ENCODE assay signal across 13 cellular contexts in genomic region chr11:12125609-12126149, GRCh38. TPM values are rescaled to one million over a fixed set of nuclear protein-coding genes. Genes with fewer than 3 reads are reported as not detected.
DNase-seq lines count a peak whose midpoint lies in the region; ATAC-seq, FAIRE-seq and TF ChIP-seq lines count a peak whose summit lies in the region.
"Had no signal": no experiment of that assay in that cellular context is flagged by ENCODE, and none has a peak within 500 bp of the region (broad histone marks: within the 10 kb centered on the region; RNA-seq: fewer than 3 reads in every experiment).

No MANE protein-coding gene starts in this region.

- H3K27ac ChIP-seq in endothelial cell of umbilical vein (ENCODE audit: insufficient read depth, low read depth, low read length) (peak overlapping the region; percentile 63), neutrophil (peak overlapping the region; percentile 89)

- H3K36me3 ChIP-seq in endothelial cell of umbilical vein (ENCODE audit: control insufficient read depth in 2 of 2, extremely low read depth in 1 of 2, insufficient read depth in 2 of 2, low read length in 2 of 2) (no peaks in the 10 kb centered on the region), neutrophil (no peaks in the 10 kb centered on the region)

- dilution Hi-C loops in endothelial cell of umbilical vein (cut with MboI; ENCODE audit: extremely low pct_ligation_motif_present, low sequenced_read_pairs) = no loop called here

- FAIRE-seq in endothelial cell of umbilical vein (lab: Jason Lieb, UNC) = peak; percentile 12

- CTCF ChIA-PET in endothelial cell of umbilical vein (lab: Charles Lee) = interaction anchor here (2.0 to 5.5 kb wide), 3 partner anchors 39 to 111 kb away, joined by 6 to 33 read pairs (median 13); no protein-coding TSS in a partner anchor

- ATAC-seq in HG03280 (IDR thresholded peaks at IDR 0.05; ENCODE audit: unreplicated experiment) (no peak), HG03139 (IDR thresholded peaks at IDR 0.05; ENCODE audit: unreplicated experiment) (no peak), T-helper 17 cell (no peak)

- H3K9me3 ChIP-seq in endothelial cell of umbilical vein (replicated peaks; ENCODE audit: control insufficient read depth, insufficient read depth, low read length) = no peaks in the 10 kb centered on the region
- H3K9me3 ChIP-seq in neutrophil = no peaks in the 10 kb centered on the region
- H3K9me3 ChIP-seq in T-helper 17 cell (ENCODE audit: control insufficient read depth, low read length, poor library complexity, severe bottlenecking) = no peaks in the 10 kb centered on the region

- H3K4me1 ChIP-seq in endothelial cell of umbilical vein (ENCODE audit: control insufficient read depth, extremely low read depth, insufficient read depth, low read length) = peaks cover 38% of the 10 kb centered on the region
- H3K4me1 ChIP-seq in neutrophil (ENCODE audit: control insufficient read depth in 1 of 2, insufficient read depth in 1 of 2, low read depth in 1 of 2, low read length in 1 of 2) = peaks cover 53% of the 10 kb centered on the region in 2 experiments

- no peak overlapping the region for H3K27ac Mint-ChIP-seq in T-helper 17 cell

- H3K4me1 Mint-ChIP-seq in T-helper 17 cell = peaks cover 39% of the 10 kb centered on the region

- H3K4me2 ChIP-seq in endothelial cell of umbilical vein (ENCODE audit: insufficient read depth, low read length) = no peak overlapping the region

- DNase-seq in DMS53 (lab: John Stamatoyannopoulos, UW) (peak; percentile 83), M059J (ENCODE audit: low read depth) (peak; percentile 74), endothelial cell of umbilical vein (ENCODE audit: low read depth, low spot score) (no peak), NCI-H446 (lab: John Stamatoyannopoulos, UW) (no peak), T-helper 17 cell (no peak)
- DNase-seq: central memory CD4-positive, alpha-beta T cell; naive thymus-derived CD4-positive, alpha-beta T cell; NCI-H1092; NCI-H524; SHP77 treated with DMSO at 0.1 percent for 48 hours had no signal

- no peaks in the 10 kb centered on the region for H3K9me1 ChIP-seq in endothelial cell of umbilical vein (replicated peaks; ENCODE audit: control insufficient read depth, extremely low read depth, insufficient read depth, low read length)

- no peaks in the 10 kb centered on the region for H3K27me3 Mint-ChIP-seq in T-helper 17 cell
- H3K27me3 Mint-ChIP-seq: naive thymus-derived CD4-positive, alpha-beta T cell had no signal

- H3K27me3 ChIP-seq in endothelial cell of umbilical vein (ENCODE audit: control insufficient read depth in 2 of 2, insufficient read depth in 2 of 2, low read length in 2 of 2) (no peaks in the 10 kb centered on the region), neutrophil (no peaks in the 10 kb centered on the region)

- POLR2A ChIA-PET in endothelial cell of umbilical vein (lab: Charles Lee) = no interaction called here

- peaks cover 81% of the 10 kb centered on the region for H3K79me2 ChIP-seq in endothelial cell of umbilical vein (ENCODE audit: control insufficient read depth, insufficient read depth, low read length)

- no TSS peak for BruUV-seq in endothelial cell of umbilical vein (replicated peaks; lab: Mats Ljungman, UMichigan)

- H4K20me1 ChIP-seq in endothelial cell of umbilical vein (replicated peaks; ENCODE audit: control insufficient read depth, extremely low read depth, insufficient read depth, low read length) = no peaks in the 10 kb centered on the region

- H3K9ac ChIP-seq in endothelial cell of umbilical vein (replicated peaks; ENCODE audit: extremely low read depth, insufficient read depth, low read length) = no peak overlapping the region

- no peak overlapping the region for H3K4me3 Mint-ChIP-seq in T-helper 17 cell

- no peak overlapping the region for H2AFZ ChIP-seq in endothelial cell of umbilical vein (ENCODE audit: low read depth, low read length)

- no peak overlapping the region for H3K4me3 ChIP-seq in endothelial cell of umbilical vein (replicated peaks in 1 of 3; ENCODE audit: insufficient read depth in 1 of 3, low read depth in 1 of 3, low read length in 3 of 3)
- H3K4me3 ChIP-seq in neutrophil (ENCODE audit: low read depth in 1 of 2, low read length in 1 of 2) = peak overlapping the region in 1 of 2 experiments; percentile 50

- intact Hi-C loops in endothelial cell of umbilical vein (cut with micrococcal nuclease) = loop anchor here (2.0 kb wide), 1 partner anchor 57 kb away; no protein-coding TSS in a partner anchor

- no peak for TF ChIP-seq POLR2A in endothelial cell of umbilical vein (IDR thresholded peaks at IDR 0.05; ENCODE audit: low read depth, low read length)

- TF ChIP-seq CTCF in endothelial cell of umbilical vein (IDR thresholded peaks at IDR 0.05; ENCODE audit: extremely low read depth in 1 of 2, insufficient read depth in 1 of 2, low read depth in 1 of 2, low read length in 2 of 2) (no peak), neutrophil (IDR thresholded peaks at IDR 0.05) (no peak)

- H3K36me3 Mint-ChIP-seq in T-helper 17 cell (ENCODE audit: low read depth) = no peaks in the 10 kb centered on the region

TF ChIP-seq in endothelial cell of umbilical vein, 7 proteins besides CTCF, POLR2A, EP300 and RAD21:
- TF ChIP-seq GATA2 (IDR thresholded peaks at IDR 0.05; ENCODE audit: insufficient read depth, insufficient read length, low read depth, low read length) (no peak), FOS (IDR thresholded peaks at IDR 0.05; ENCODE audit: borderline replicate concordance, insufficient read depth, low read length) (peak; percentile 14)
TF ChIP-seq in endothelial cell of umbilical vein: peak in this region for 1.

RNA-seq across cellular contexts. Expression of gene MICAL2, which starts 15.3 kb away (rescaled TPM):
- total RNA-seq in M059J (2014; rRNA removed; shearing (Covaris generic)) = 120 and 173 TPM in 2 replicates
- total RNA-seq in endothelial cell of umbilical vein = 200 and 222 TPM in 2 replicates
- polyA plus RNA-seq in endothelial cell of umbilical vein = 64.7 and 67.6 TPM in 2 replicates
- polyA plus RNA-seq in endothelial cell of umbilical vein (2011; cell fraction: cytosol; rRNA removed) = 74.6 and 84.6 TPM in 2 replicates
- polyA plus RNA-seq in endothelial cell of umbilical vein (2011; cell fraction: nucleus; rRNA removed) = 108 and 127 TPM in 2 replicates
- polyA plus RNA-seq in endothelial cell of umbilical vein (2012) = 116 and 178 TPM in 2 replicates
- 248 and 293 TPM in 2 replicates for polyA minus RNA-seq in endothelial cell of umbilical vein
- 2.5 TPM for polyA minus RNA-seq in endothelial cell of umbilical vein (2011; cell fraction: cytosol; rRNA and poly(A)+ RNA removed)
- polyA minus RNA-seq in endothelial cell of umbilical vein (2011; cell fraction: nucleus; rRNA and poly(A)+ RNA removed) = 222 and 257 TPM in 2 replicates
- 10 to 100 TPM; 52.0 to 66.9 TPM for total RNA-seq in T-helper 17 cell

Comparison
In these comparisons a context has a peak if more than half of its experiments do, and no peak if none do; other contexts are left out.
1. DNase-seq: peak in DMS53 (single experiment) and M059J (single experiment); none in endothelial cell of umbilical vein (single experiment), NCI-H446 (0 of 2) and T-helper 17 cell (0 of 3).